In genomic region chr14:74015178-74015577, GRCh38 we compare ENCODE assay signal across 30 cellular contexts.
"Had no signal": no experiment of that assay in that cellular context is flagged by ENCODE, and none has a peak within 500 bp of the region (broad histone marks: within the 10 kb centered on the region; RNA-seq: fewer than 3 reads in every experiment).

No MANE protein-coding gene starts in this region.

- ATAC-seq: activated naive CD8-positive, alpha-beta T cell treated with anti-CD3 and anti-CD28 coated beads, Interleukin-2, amount 50 U/mL, for 24 hours; activated T-cell treated with anti-CD3 and anti-CD28 coated beads, Interleukin-2, amount 50 U/mL, for 4 hours; Right ventricle myocardium inferior; SK-N-SH treated with all-trans-retinoic acid at 6 μM for 48 hours had no signal

- H3K27ac Mint-ChIP-seq: activated B cell treated with CpG ODN at 0.5 μM for 24 hours; activated CD4-positive, alpha-beta memory T cell treated with anti-CD3 and anti-CD28 coated beads for 36 hours; activated naive CD4-positive, alpha-beta T cell treated with anti-CD3 and anti-CD28 coated beads, Interleukin-2, amount 10 ng/mL, durations not matched to agents 7 days and 5 days; activated naive CD8-positive, alpha-beta T cell; activated naive CD8-positive, alpha-beta T cell treated with anti-CD3 and anti-CD28 coated beads, Interleukin-2, amount 50 U/mL, for 24 hours; brain had no signal

- H3K9me3 Mint-ChIP-seq: activated B cell treated with CpG ODN at 0.5 μM for 24 hours; activated CD4-positive, alpha-beta memory T cell treated with anti-CD3 and anti-CD28 coated beads for 36 hours; activated naive CD4-positive, alpha-beta T cell treated with anti-CD3 and anti-CD28 coated beads, Interleukin-2, amount 10 ng/mL, durations not matched to agents 7 days and 5 days; activated naive CD8-positive, alpha-beta T cell treated with anti-CD3 and anti-CD28 coated beads, Interleukin-2, amount 50 U/mL, for 24 hours; activated T-cell treated with anti-CD3 and anti-CD28 coated beads, Interleukin-2, amount 50 U/mL, for 4 hours; brain had no signal

- H3K36me3 Mint-ChIP-seq: brain had no signal

- H3K27ac ChIP-seq: PC-9, RWPE1, VCaP had no signal

- H3K4me3 ChIP-seq: PC-9 had no signal

- H2AFZ ChIP-seq: PC-9 had no signal

- DNase-seq: activated B cell treated with CpG ODN at 0.5 μM for 24 hours; activated CD4-positive, alpha-beta memory T cell treated with anti-CD3 and anti-CD28 coated beads for 36 hours; activated CD4-positive, alpha-beta T cell treated with anti-CD3 and anti-CD28 coated beads for 4 hours; activated CD4-positive, alpha-beta T cell treated with anti-CD3 and anti-CD28 coated beads, Interleukin-2, amount 50 U/mL, for 1 hour; activated CD4-positive, CD25-positive, alpha-beta regulatory T cell treated with anti-CD3 and anti-CD28 coated beads, Interleukin-2, amount 50 U/mL, for 72 hours; activated CD8-positive, alpha-beta memory T cell treated with anti-CD3 and anti-CD28 coated beads, Interleukin-2, amount 50 U/mL, for 4 hours; activated effector memory CD4-positive, alpha-beta T cell treated with Interleukin-2 at 50 U/mL for 16 hours; activated naive CD4-positive, alpha-beta T cell treated with anti-CD3 and anti-CD28 coated beads, Interleukin-2, amount 10 ng/mL, durations not matched to agents 7 days and 5 days; activated naive CD8-positive, alpha-beta T cell treated with anti-CD3 and anti-CD28 coated beads, Interleukin-2, amount 50 U/mL, for 24 hours; activated T-cell treated with anti-CD3 and anti-CD28 coated beads for 4 hours; activated T-cell treated with anti-CD3 and anti-CD28 coated beads, Interleukin-2, amount 50 U/mL, for 4 hours; anterior cingulate cortex; caudate nucleus; MM.1S; NCI-H1105; NCI-H1417 treated with DMSO at 0.1 percent for 48 hours; NCI-H1694; NCI-H2029; NCI-H345; NCI-H524 treated with DMSO at 0.1 percent for 48 hours; PC-9; SIG-M5; SW 1271; T-helper 1 cell had no signal

- H3K27me3 Mint-ChIP-seq: activated B cell treated with CpG ODN at 0.5 μM for 24 hours; activated CD4-positive, alpha-beta memory T cell treated with anti-CD3 and anti-CD28 coated beads for 36 hours; activated naive CD4-positive, alpha-beta T cell treated with anti-CD3 and anti-CD28 coated beads, Interleukin-2, amount 10 ng/mL, durations not matched to agents 7 days and 5 days; activated naive CD8-positive, alpha-beta T cell; activated naive CD8-positive, alpha-beta T cell treated with anti-CD3 and anti-CD28 coated beads, Interleukin-2, amount 50 U/mL, for 24 hours had no signal

- H3K4me3 Mint-ChIP-seq: activated B cell treated with CpG ODN at 0.5 μM for 24 hours; activated CD4-positive, alpha-beta memory T cell treated with anti-CD3 and anti-CD28 coated beads for 36 hours; activated naive CD4-positive, alpha-beta T cell treated with anti-CD3 and anti-CD28 coated beads, Interleukin-2, amount 10 ng/mL, durations not matched to agents 7 days and 5 days; activated naive CD8-positive, alpha-beta T cell; activated naive CD8-positive, alpha-beta T cell treated with anti-CD3 and anti-CD28 coated beads, Interleukin-2, amount 50 U/mL, for 24 hours; activated T-cell treated with anti-CD3 and anti-CD28 coated beads, Interleukin-2, amount 50 U/mL, for 4 hours; brain had no signal

- H3K4me2 ChIP-seq: PC-9 had no signal
